ENCODE assay signal across 27 cellular contexts in genomic region chr20:49389854-49390253, GRCh38.
"Had no signal": no experiment of that assay in that cellular context is flagged by ENCODE, and none has a peak within 500 bp of the region (broad histone marks: within the 10 kb centered on the region; RNA-seq: fewer than 3 reads in every experiment).

No MANE protein-coding gene starts in this region.

- H3K36me3 ChIP-seq: ascending aorta, breast epithelium, cardiac muscle cell, colonic mucosa had no signal

- H3K27ac ChIP-seq: ascending aorta, breast epithelium, cardiac muscle cell, colonic mucosa, epithelial cell of prostate, WERI-Rb-1 had no signal

- H3K4me3 ChIP-seq: ascending aorta, breast epithelium, cardiac muscle cell, colonic mucosa had no signal

- H3K9me3 ChIP-seq: ascending aorta, breast epithelium, colonic mucosa had no signal

- H3K4me1 ChIP-seq: breast epithelium, colonic mucosa had no signal

- H3K27me3 ChIP-seq: ascending aorta, breast epithelium, cardiac muscle cell, colonic mucosa had no signal

- DNase-seq: activated B cell treated with CpG ODN at 0.5 μM for 24 hours; activated CD4-positive, alpha-beta T cell treated with anti-CD3 and anti-CD28 coated beads for 48 hours; activated CD4-positive, alpha-beta T cell treated with anti-CD3 and anti-CD28 coated beads, Interleukin-2, amount 50 U/mL, for 1 hour; activated CD4-positive, alpha-beta T cell treated with anti-CD3 and anti-CD28 coated beads, Interleukin-2, amount 50 U/mL, for 48 hours; activated CD8-positive, alpha-beta memory T cell treated with anti-CD3 and anti-CD28 coated beads for 24 hours; activated CD8-positive, alpha-beta T cell treated with anti-CD3 and anti-CD28 coated beads for 36 hours; activated effector memory CD4-positive, alpha-beta T cell treated with Interleukin-2 at 50 U/mL for 16 hours; activated naive CD4-positive, alpha-beta T cell treated with anti-CD3 and anti-CD28 coated beads for 36 hours; activated naive CD8-positive, alpha-beta T cell treated with anti-CD3 and anti-CD28 coated beads, Interleukin-2, amount 10 ng/mL, durations not matched to agents 7 days and 5 days; activated T-cell treated with anti-CD3 and anti-CD28 coated beads, Interleukin-2, amount 50 U/mL, for 4 hours; central memory CD4-positive, alpha-beta T cell; cerebellar nuclear complex; colonic mucosa; effector CD8-positive, alpha-beta T cell; foreskin fibroblast; glutamatergic neuron; SW 1271; T-cell; T1000; WERI-Rb-1 had no signal

- FAIRE-seq: endometrium, endothelial cell of umbilical vein, frontal cortex had no signal
